ENCODE assay signal across 9 cellular contexts in genomic region chr12:112938751-112939150, GRCh38. TPM values are rescaled to one million over a fixed set of nuclear protein-coding genes. Genes with fewer than 3 reads are reported as not detected.
DNase-seq lines count a peak whose midpoint lies in the region; TF ChIP-seq lines count a peak whose summit lies in the region.
"Had no signal": no experiment of that assay in that cellular context is flagged by ENCODE, and none has a peak within 500 bp of the region (broad histone marks: within the 10 kb centered on the region; RNA-seq: fewer than 3 reads in every experiment).

No MANE protein-coding gene starts in this region.

- H3K9me3 Mint-ChIP-seq in MCF 10A (ENCODE audit: unreplicated experiment) (no peaks in the 10 kb centered on the region), mesothelial cell of epicardium (peaks cover 3% of the 10 kb centered on the region)

- H3K27ac ChIP-seq in ACC112 (ENCODE audit: low read depth, low read length) (peak overlapping the region; percentile 69), HUES48 (ENCODE audit: low read depth, low read length) (no peak overlapping the region)
- H3K27ac ChIP-seq: cardiac muscle cell had no signal

- H3K9me3 ChIP-seq in HUES48 (ENCODE audit: control insufficient read depth, insufficient read depth, low read length), result no peaks in the 10 kb centered on the region

- 0 out of 2 replicates have a peak overlapping the region, but pooled peaks have one; percentile 22 for H3K9ac ChIP-seq in HUES48 (ENCODE audit: low read depth, low read length)

- H3K4me3 Mint-ChIP-seq in MCF 10A (ENCODE audit: unreplicated experiment) (peak overlapping the region; percentile 79), mesothelial cell of epicardium (peak overlapping the region; percentile 63)

- H3K4me3 ChIP-seq in ACC112 (ENCODE audit: low read depth, low read length) (peak overlapping the region; percentile 95), HUES48 (ENCODE audit: low read depth, low read length) (peak overlapping the region; percentile 70)

- H3K36me3 Mint-ChIP-seq in MCF 10A (ENCODE audit: insufficient read depth, unreplicated experiment), result peaks cover 6% of the 10 kb centered on the region
- no peaks in the 10 kb centered on the region for H3K36me3 Mint-ChIP-seq in mesothelial cell of epicardium

- H2AFZ ChIP-seq in ACC112 (ENCODE audit: low read length, unreplicated experiment), result peak overlapping the region; percentile 20

- H3K4me1 ChIP-seq in ACC112 (ENCODE audit: control insufficient read depth, insufficient read depth, low read length, unreplicated experiment), result peaks cover 16% of the 10 kb centered on the region
- H3K4me1 ChIP-seq in HUES48 (ENCODE audit: control insufficient read depth, insufficient read depth, low read length), result 0 out of 2 replicates have a peak, but pooled peaks cover 6% of the 10 kb centered on the region

- H3K4me1 Mint-ChIP-seq in MCF 10A (ENCODE audit: insufficient read depth, unreplicated experiment) (peaks cover 33% of the 10 kb centered on the region), mesothelial cell of epicardium (no peaks in the 10 kb centered on the region)

- intact Hi-C loops in MCF 10A (cut with micrococcal nuclease), result loop anchor here (1.0 to 5.0 kb wide), 2 partner anchors 18 to 36 kb away; no protein-coding TSS in a partner anchor

- TF ChIP-seq POLR2A in erythroblast (IDR thresholded peaks at IDR 0.05; ENCODE audit: low read length), result no peak

- BruUV-seq in MCF 10A (replicated peaks; lab: Mats Ljungman, UMichigan), result TSS peak; percentile 43

- POLR2A ChIA-PET in MCF 10A (lab: Yijun Ruan, JAX), result interaction anchor here (0.7 to 3.6 kb wide), 6 partner anchors 9 to 38 kb away, joined by 3 to 74 read pairs (median 3); partner anchors contain the start of gene OAS1

- H3K27me3 Mint-ChIP-seq in MCF 10A (ENCODE audit: insufficient read depth, unreplicated experiment), result no peaks in the 10 kb centered on the region
- H3K27me3 Mint-ChIP-seq in mesothelial cell of epicardium (ENCODE audit: low read depth), result peaks cover 5% of the 10 kb centered on the region

- CTCF ChIA-PET in MCF 10A (lab: Yijun Ruan, JAX), result interaction anchor here (1.8 kb wide), 1 partner anchor 38 kb away, joined by 7 read pairs; no protein-coding TSS in a partner anchor

- H3K27ac Mint-ChIP-seq in MCF 10A (ENCODE audit: low read depth, unreplicated experiment), result peak overlapping the region; percentile 62
- H3K27ac Mint-ChIP-seq in mesothelial cell of epicardium, result no peak overlapping the region

- peaks cover 52% of the 10 kb centered on the region for H3K79me2 ChIP-seq in ACC112 (ENCODE audit: control insufficient read depth, insufficient read depth, low read length, unreplicated experiment)

- no peaks in the 10 kb centered on the region for H3K27me3 ChIP-seq in ACC112 (ENCODE audit: insufficient read depth, low read length)
- peaks cover 32% of the 10 kb centered on the region for H3K27me3 ChIP-seq in HUES48 (ENCODE audit: control insufficient read depth, insufficient read depth, low read length)

- H3K36me3 ChIP-seq in ACC112 (ENCODE audit: insufficient read depth, low read length) (peaks cover 18% of the 10 kb centered on the region), HUES48 (ENCODE audit: control insufficient read depth, insufficient read depth, low read length) (no peaks in the 10 kb centered on the region)
- H3K36me3 ChIP-seq: cardiac muscle cell had no signal

- DNase-seq in MCF 10A (ENCODE audit: unreplicated experiment) (peak; percentile 15), mesothelial cell of epicardium (ENCODE audit: low spot score in 2 of 2, unreplicated experiment in 2 of 2) (no peak), erythroblast (lab: John Stamatoyannopoulos, UW) (no peak), dedifferentiated amniotic fluid mesenchymal stem cell (ENCODE audit: extremely low spot score) (no peak)
- DNase-seq in stimulated activated CD4-positive, alpha-beta T cell treated with anti-CD3 and anti-CD28 coated beads, Interleukin-1b, Interleukin-23, amount 100 ng/mL, for 48 hours, result no peak
- no peak for DNase-seq in activated CD4-positive, alpha-beta T cell treated with anti-CD3 and anti-CD28 coated beads for 48 hours

- TF ChIP-seq CTCF in MCF 10A (IDR thresholded peaks at IDR 0.05; ENCODE audit: unreplicated experiment), result no peak
- TF ChIP-seq CTCF in mesothelial cell of epicardium (IDR thresholded peaks at IDR 0.05; ENCODE audit: unreplicated experiment), result no peak

RNA-seq across cellular contexts. Expression of gene OAS3, which starts 0.5 kb away (rescaled TPM):
- total RNA-seq in MCF 10A (2022) (5.7 and 6.5 TPM in 2 replicates), mesothelial cell of epicardium (6.0 to 7.7 TPM (median 6.5 TPM) in 3 replicates)

RNA-seq across cellular contexts. Expression of gene OAS1, which starts 32.0 kb away (rescaled TPM):
- 1.3 and 1.5 TPM in 2 replicates for total RNA-seq in MCF 10A (2022)
- total RNA-seq in mesothelial cell of epicardium, result 5.4 to 8.9 TPM (median 6.2 TPM) in 3 replicates
- total RNA-seq: cardiac muscle cell had no signal

RNA-seq across cellular contexts. Expression of gene OAS2, which starts 39.6 kb away (rescaled TPM):
- 0.33 and 0.71 TPM in 2 replicates for total RNA-seq in MCF 10A (2022)
- total RNA-seq in mesothelial cell of epicardium, result 0.22 to 0.43 TPM (median 0.36 TPM) in 3 replicates
- total RNA-seq: cardiac muscle cell had no signal
